7 cellular contexts compared by ENCODE assay signal in genomic region chr11:60978546-60979380, GRCh38. TPM values are rescaled to one million over a fixed set of nuclear protein-coding genes. Genes with fewer than 3 reads are reported as not detected.
A peak's percentile ranks its signal among the peaks of the same experiment; 100 is the strongest.
DNase-seq lines count a peak whose midpoint lies in the region; ATAC-seq and TF ChIP-seq lines count a peak whose summit lies in the region.

No MANE protein-coding gene starts in this region.

- no peaks in the 10 kb centered on the region for H3K4me1 ChIP-seq in endodermal cell (ENCODE audit: control insufficient read depth, insufficient read depth, low read length)

- peaks cover 3% of the 10 kb centered on the region for H3K9me3 Mint-ChIP-seq in activated CD4-positive, alpha-beta T cell treated with anti-CD3 and anti-CD28 coated beads, Interleukin-2, amount 10 ng/mL, durations not matched to agents 24 days and 14 days
- H3K9me3 Mint-ChIP-seq in endodermal cell (no peaks in the 10 kb centered on the region), WTC11 (no peaks in the 10 kb centered on the region)

- H3K9ac ChIP-seq in endodermal cell (ENCODE audit: extremely low read depth, low read length, poor library complexity, severe bottlenecking): no peak overlapping the region

- ATAC-seq in GM19463 (IDR thresholded peaks at IDR 0.05; ENCODE audit: unreplicated experiment) (no peak), WTC11 (no peak)

- peak overlapping the region; percentile 95 for H3K27ac Mint-ChIP-seq in activated CD4-positive, alpha-beta T cell treated with anti-CD3 and anti-CD28 coated beads, Interleukin-2, amount 10 ng/mL, durations not matched to agents 24 days and 14 days
- H3K27ac Mint-ChIP-seq in endodermal cell (no peak overlapping the region), WTC11 (no peak overlapping the region)

- H3K36me3 Mint-ChIP-seq in activated CD4-positive, alpha-beta T cell treated with anti-CD3 and anti-CD28 coated beads, Interleukin-2, amount 10 ng/mL, durations not matched to agents 24 days and 14 days (ENCODE audit: low read depth): peaks cover 77% of the 10 kb centered on the region
- H3K36me3 Mint-ChIP-seq in endodermal cell (ENCODE audit: low read depth): no peaks in the 10 kb centered on the region
- H3K36me3 Mint-ChIP-seq in WTC11: no peaks in the 10 kb centered on the region

- no peaks in the 10 kb centered on the region for H3K27me3 Mint-ChIP-seq in activated CD4-positive, alpha-beta T cell treated with anti-CD3 and anti-CD28 coated beads, Interleukin-2, amount 10 ng/mL, durations not matched to agents 24 days and 14 days
- H3K27me3 Mint-ChIP-seq in endodermal cell (ENCODE audit: insufficient read depth): peaks cover 10% of the 10 kb centered on the region
- H3K27me3 Mint-ChIP-seq in WTC11 (ENCODE audit: low read depth): no peaks in the 10 kb centered on the region; the same call in 1 of the 2 replicates

- no peak overlapping the region for H3K27ac ChIP-seq in endodermal cell (ENCODE audit: low read depth, low read length)

- H3K4me1 Mint-ChIP-seq in activated CD4-positive, alpha-beta T cell treated with anti-CD3 and anti-CD28 coated beads, Interleukin-2, amount 10 ng/mL, durations not matched to agents 24 days and 14 days: peaks cover 72% of the 10 kb centered on the region
- H3K4me1 Mint-ChIP-seq in endodermal cell: peaks cover 2% of the 10 kb centered on the region
- H3K4me1 Mint-ChIP-seq in WTC11: no peaks in the 10 kb centered on the region

- H3K9me3 ChIP-seq in endodermal cell (ENCODE audit: control insufficient read depth, low read length): no peaks in the 10 kb centered on the region

- DNase-seq in LHCN-M2 (ENCODE audit: low read depth) (peak; percentile 45), endodermal cell (peak; percentile 31), GF-D8 (lab: John Stamatoyannopoulos, UW) (no peak), WTC11 (ENCODE audit: low spot score) (no peak)
- peak; percentile 84 for DNase-seq in activated CD4-positive, alpha-beta T cell treated with anti-CD3 and anti-CD28 coated beads, Interleukin-2, amount 10 ng/mL, durations not matched to agents 24 days and 14 days
- peak; percentile 64 to 75 for DNase-seq in stimulated activated CD8-positive, alpha-beta memory T cell treated with anti-CD3 and anti-CD28 coated beads, Interleukin-7, amount 100 ng/mL, for 48 hours (ENCODE audit: extremely low read depth in 1 of 2, low read depth in 1 of 2)

- intact Hi-C loops in activated CD4-positive, alpha-beta T cell treated with anti-CD3 and anti-CD28 coated beads, Interleukin-2, amount 10 ng/mL, durations not matched to agents 24 days and 14 days (cut with micrococcal nuclease): loop anchor here (1.0 to 2.0 kb wide), 6 partner anchors 8 to 134 kb away; partner anchors contain the start of gene TMEM109

- WGBS in endodermal cell (ENCODE audit: insufficient coverage in 1 of 2, insufficient read length in 1 of 2), 2 experiments: 87 to 93% methylated on average over 4 to 10 of the region's 10 CpGs

- no peak overlapping the region for H3K4me3 ChIP-seq in endodermal cell (ENCODE audit: low read length)

- peak overlapping the region; percentile 90 for H3K4me3 Mint-ChIP-seq in activated CD4-positive, alpha-beta T cell treated with anti-CD3 and anti-CD28 coated beads, Interleukin-2, amount 10 ng/mL, durations not matched to agents 24 days and 14 days
- no peak overlapping the region for H3K4me3 Mint-ChIP-seq in endodermal cell
- H3K4me3 Mint-ChIP-seq in WTC11: no peak overlapping the region

- no peaks in the 10 kb centered on the region for H3K36me3 ChIP-seq in endodermal cell (ENCODE audit: control insufficient read depth, insufficient read depth, low read length)

- POLR2A ChIA-PET in WTC11 (lab: Charles Lee): no interaction called here

- no peaks in the 10 kb centered on the region for H3K27me3 ChIP-seq in endodermal cell (ENCODE audit: control insufficient read depth, insufficient read depth, low read length, poor library complexity, severe bottlenecking)

- TF ChIP-seq CTCF in endodermal cell (conservative IDR thresholded peaks at IDR 0.05) (no peak), WTC11 (IDR thresholded peaks at IDR 0.05) (no peak)

- CTCF ChIA-PET in WTC11 (lab: Charles Lee): interaction anchor here (0.7 kb wide), 1 partner anchor 132 kb away, joined by 3 read pairs; no protein-coding TSS in a partner anchor

TF ChIP-seq in WTC11, 78 proteins besides CTCF, POLR2A, EP300 and RAD21 (continues in another document):
- no peak for TF ChIP-seq TP53 (CRISPR knock-in tag; IDR thresholded peaks at IDR 0.05)
- no peak for TF ChIP-seq ETV6 (CRISPR knock-in tag; IDR thresholded peaks at IDR 0.05)
- no peak for TF ChIP-seq ELF4 (CRISPR knock-in tag; IDR thresholded peaks at IDR 0.05; ENCODE audit: low read depth)
- no peak for TF ChIP-seq FOXK1 (CRISPR knock-in tag; IDR thresholded peaks at IDR 0.05)
- no peak for TF ChIP-seq IRF1 (CRISPR knock-in tag; IDR thresholded peaks at IDR 0.05)
- no peak for TF ChIP-seq ZNF281 (CRISPR knock-in tag; IDR thresholded peaks at IDR 0.05)
- TF ChIP-seq ATF6 (CRISPR knock-in tag; IDR thresholded peaks at IDR 0.05): no peak

RNA-seq across cellular contexts. Expression of gene CD6, which starts 7.3 kb away (rescaled TPM):
- total RNA-seq in LHCN-M2 (2014; rRNA removed) (not detected in 2 replicates), endodermal cell (1 to 10 TPM; 1.5 to 1.6 TPM), WTC11 (2021) (0.53 to 1.0 TPM (median 0.73 TPM) in 3 replicates)
- polyA plus RNA-seq in LHCN-M2 (2012): not detected
- 416 and 421 TPM in 2 replicates for total RNA-seq in activated CD4-positive, alpha-beta T cell treated with anti-CD3 and anti-CD28 coated beads, Interleukin-2, amount 10 ng/mL, durations not matched to agents 24 days and 14 days
- 0.57 TPM for polyA plus RNA-seq in endodermal cell (2013, experiment 1 of 2)
- polyA plus RNA-seq in endodermal cell (2013, experiment 2 of 2): 0.50 TPM

RNA-seq across cellular contexts. Expression of gene SLC15A3, which starts 26.8 kb away (rescaled TPM):
- total RNA-seq in LHCN-M2 (2014; rRNA removed) (4.2 and 8.6 TPM in 2 replicates), endodermal cell (1 to 10 TPM; 1.4 to 1.6 TPM), WTC11 (2021) (10.2 to 12.1 TPM (median 11.5 TPM) in 3 replicates)
- polyA plus RNA-seq in LHCN-M2 (2012): 14.4 TPM
- 3.0 and 4.0 TPM in 2 replicates for total RNA-seq in activated CD4-positive, alpha-beta T cell treated with anti-CD3 and anti-CD28 coated beads, Interleukin-2, amount 10 ng/mL, durations not matched to agents 24 days and 14 days
- polyA plus RNA-seq in endodermal cell (2013, experiment 1 of 2): 10.8 TPM
- 8.9 TPM for polyA plus RNA-seq in endodermal cell (2013, experiment 2 of 2)

RNA-seq across cellular contexts. Expression of gene TMEM132A, which starts 54.5 kb away (rescaled TPM):
- total RNA-seq in LHCN-M2 (2014; rRNA removed): 36.7 and 41.1 TPM in 2 replicates
- polyA plus RNA-seq in LHCN-M2 (2012): 24.2 TPM
- 2.3 and 3.5 TPM in 2 replicates for total RNA-seq in activated CD4-positive, alpha-beta T cell treated with anti-CD3 and anti-CD28 coated beads, Interleukin-2, amount 10 ng/mL, durations not matched to agents 24 days and 14 days
- 100 to 1,000 TPM; 135 to 140 TPM for total RNA-seq in endodermal cell
- polyA plus RNA-seq in endodermal cell (2013, experiment 1 of 2): 230 TPM
- polyA plus RNA-seq in endodermal cell (2013, experiment 2 of 2): 208 TPM
- 110 to 114 TPM (median 114 TPM) in 3 replicates for total RNA-seq in WTC11 (2021)

Comparison
In these comparisons a context has a peak if more than half of its experiments do, and no peak if none do; other contexts are left out.
1. DNase-seq: peak in LHCN-M2 (single experiment), activated CD4-positive, alpha-beta T cell treated with anti-CD3 and anti-CD28 coated beads, Interleukin-2, amount 10 ng/mL, durations not matched to agents 24 days and 14 days (single experiment), endodermal cell (single experiment) and stimulated activated CD8-positive, alpha-beta memory T cell treated with anti-CD3 and anti-CD28 coated beads, Interleukin-7, amount 100 ng/mL, for 48 hours (2 of 2); none in GF-D8 (single experiment) and WTC11 (single experiment).
2. RNA of gene CD6, which starts 7.3 kb away (total RNA-seq): 416 to 421 TPM in activated CD4-positive, alpha-beta T cell treated with anti-CD3 and anti-CD28 coated beads, Interleukin-2, amount 10 ng/mL, durations not matched to agents 24 days and 14 days; 1.5 to 1.6 TPM in endodermal cell, 0.53 to 1.0 TPM in WTC11 and not detected in LHCN-M2; every median in the first group is over 100 times any median in the second.